In the genomic region with DNA sequence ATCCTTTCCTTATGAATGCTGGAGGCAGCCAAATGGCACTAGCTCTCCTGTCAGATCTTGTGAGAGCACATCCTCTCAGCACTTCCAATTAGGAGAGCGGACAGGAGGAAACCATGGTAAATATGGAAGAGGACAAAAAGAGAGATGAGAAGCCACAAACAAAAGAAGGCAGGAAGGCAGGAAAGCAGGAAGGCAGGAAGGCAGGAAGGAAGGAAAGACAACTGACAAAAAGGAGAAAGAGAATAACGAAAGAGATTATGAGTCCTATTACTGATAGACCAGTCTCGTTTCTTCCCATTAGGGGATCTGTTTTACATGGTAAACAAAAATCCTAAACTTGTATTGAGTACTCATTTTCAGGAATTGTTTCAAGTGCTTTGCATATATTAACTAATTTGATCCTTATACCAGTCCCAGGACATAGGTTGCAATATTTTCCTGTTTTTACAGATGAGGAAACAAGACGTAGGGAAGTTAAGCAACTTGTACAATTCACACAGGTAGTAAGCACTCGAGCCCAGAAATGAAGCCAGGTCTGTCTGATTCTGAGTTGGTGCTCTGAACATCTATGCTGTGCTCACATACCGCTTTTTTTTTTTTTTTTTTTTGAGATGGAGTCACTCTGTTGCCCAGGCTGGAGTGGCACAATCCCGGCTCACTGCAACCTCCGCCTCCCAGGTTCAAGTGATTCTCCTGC, we compare ENCODE assay signal across 17 cellular contexts. TPM values are rescaled to one million over a fixed set of nuclear protein-coding genes. Genes with fewer than 3 reads are reported as not detected.
DNase-seq lines count a peak whose midpoint lies in the region; ATAC-seq and TF ChIP-seq lines count a peak whose summit lies in the region.
"Had no signal": no experiment of that assay in that cellular context is flagged by ENCODE, and none has a peak within 500 bp of the region (broad histone marks: within the 10 kb centered on the region; RNA-seq: fewer than 3 reads in every experiment).

No MANE protein-coding gene starts in this region.

- no peaks in the 10 kb centered on the region for H3K27me3 Mint-ChIP-seq in CD4-positive, alpha-beta memory T cell
- no peaks in the 10 kb centered on the region for H3K27me3 Mint-ChIP-seq in activated T-helper 17 cell treated with anti-CD3 and anti-CD28 coated beads, Interleukin-2, amount 50 U/mL, for 72 hours

- no peaks in the 10 kb centered on the region for H3K36me3 ChIP-seq in CD4-positive, alpha-beta memory T cell (ENCODE audit: insufficient read depth, low read length)
- H3K36me3 ChIP-seq: sigmoid colon, stomach had no signal

- no peak for ATAC-seq in activated T-helper 17 cell treated with anti-CD3 and anti-CD28 coated beads, Interleukin-2, amount 50 U/mL, for 72 hours (replicated peaks)
- ATAC-seq: left colon had no signal

- no peaks in the 10 kb centered on the region for H3K9me3 Mint-ChIP-seq in CD4-positive, alpha-beta memory T cell
- H3K9me3 Mint-ChIP-seq in activated T-helper 17 cell treated with anti-CD3 and anti-CD28 coated beads, Interleukin-2, amount 50 U/mL, for 72 hours: peaks cover 8% of the 10 kb centered on the region

- H3K4me3 ChIP-seq in CD4-positive, alpha-beta memory T cell (ENCODE audit: low read length in 2 of 2): no peak overlapping the region
- peak overlapping the region; percentile 69 for H3K4me3 ChIP-seq in GM12875 (ENCODE audit: low read depth, low read length)
- H3K4me3 ChIP-seq in mononuclear cell (ENCODE audit: low read length): peak overlapping the region; percentile 19
- H3K4me3 ChIP-seq: sigmoid colon had no signal

- peak overlapping the region; percentile 29 to 95 (median 83) for H3K4me3 Mint-ChIP-seq in CD4-positive, alpha-beta memory T cell
- peak overlapping the region; percentile 96 for H3K4me3 Mint-ChIP-seq in activated T-helper 17 cell treated with anti-CD3 and anti-CD28 coated beads, Interleukin-2, amount 50 U/mL, for 72 hours

- no peak for TF ChIP-seq CTCF in GM12875 (IDR thresholded peaks at IDR 0.05; ENCODE audit: borderline replicate concordance, insufficient read depth, low read depth, low read length)

- no peak for DNase-seq in CD4-positive, alpha-beta memory T cell
- no peak for DNase-seq in ACHN
- no peak for DNase-seq in H4 (ENCODE audit: low spot score)
- DNase-seq in NCI-H1417 (lab: John Stamatoyannopoulos, UW): no peak
- DNase-seq in NCI-H1048 (lab: John Stamatoyannopoulos, UW): no peak
- DNase-seq: GOT3, head of caudate nucleus, left colon, NCI-H1436, NCI-H510A, sigmoid colon, stomach had no signal

- no peaks in the 10 kb centered on the region for H3K27me3 ChIP-seq in CD4-positive, alpha-beta memory T cell (ENCODE audit: insufficient read depth, low read length)
- no peaks in the 10 kb centered on the region for H3K27me3 ChIP-seq in mononuclear cell (ENCODE audit: insufficient read depth, low read length)
- H3K27me3 ChIP-seq: sigmoid colon, stomach had no signal

- peaks cover 46% of the 10 kb centered on the region for H3K4me1 ChIP-seq in CD4-positive, alpha-beta memory T cell (ENCODE audit: insufficient read depth, low read length)
- H3K4me1 ChIP-seq in mononuclear cell (ENCODE audit: insufficient read depth, low read length): peaks cover 65% of the 10 kb centered on the region
- H3K4me1 ChIP-seq: sigmoid colon, stomach had no signal

- CTCF ChIA-PET in CD4-positive, alpha-beta memory T cell (lab: Charles Lee; ENCODE audit: partially characterized antibody): interaction anchor here (0.7 to 3.3 kb wide), 5 partner anchors 24 to 70 kb away, joined by 3 to 21 read pairs (median 13); a partner anchor contains a TSS

- peaks cover 9% of the 10 kb centered on the region in 2 donors for H3K36me3 Mint-ChIP-seq in CD4-positive, alpha-beta memory T cell
- H3K36me3 Mint-ChIP-seq in activated T-helper 17 cell treated with anti-CD3 and anti-CD28 coated beads, Interleukin-2, amount 50 U/mL, for 72 hours (ENCODE audit: low read depth): peaks cover 82% of the 10 kb centered on the region

- peaks cover 47 to 70% (median 56%) of the 10 kb centered on the region in 4 donors for H3K4me1 Mint-ChIP-seq in CD4-positive, alpha-beta memory T cell
- peaks cover 30% of the 10 kb centered on the region for H3K4me1 Mint-ChIP-seq in activated T-helper 17 cell treated with anti-CD3 and anti-CD28 coated beads, Interleukin-2, amount 50 U/mL, for 72 hours

- H3K27ac ChIP-seq in CD4-positive, alpha-beta memory T cell (ENCODE audit: low read depth, low read length): peak overlapping the region; percentile 54
- H3K27ac ChIP-seq: C4-2B, sigmoid colon had no signal

- POLR2A ChIA-PET in CD4-positive, alpha-beta memory T cell (lab: Charles Lee; ENCODE audit: partially characterized antibody): interaction anchor here (1.0 to 7.0 kb wide), 7 partner anchors 8 to 92 kb away, joined by 3 to 165 read pairs (median 8); a partner anchor contains a TSS

- in situ Hi-C loops in ACHN (cut with HindIII; ENCODE audit: low pct_ligation_motif_present, low pct_unique_long_range_greater_than_20kb, low sequenced_read_pairs): no loop called here

- H3K9me3 ChIP-seq in CD4-positive, alpha-beta memory T cell (ENCODE audit: control insufficient read depth in 1 of 2, low read length in 2 of 2): no peaks in the 10 kb centered on the region
- no peaks in the 10 kb centered on the region for H3K9me3 ChIP-seq in mononuclear cell (ENCODE audit: low read depth, low read length)
- H3K9me3 ChIP-seq: sigmoid colon, stomach had no signal

- peak overlapping the region; percentile 76 to 96 (median 92) for H3K27ac Mint-ChIP-seq in CD4-positive, alpha-beta memory T cell
- peak overlapping the region; percentile 100 for H3K27ac Mint-ChIP-seq in activated T-helper 17 cell treated with anti-CD3 and anti-CD28 coated beads, Interleukin-2, amount 50 U/mL, for 72 hours

- intact Hi-C loops in CD4-positive, alpha-beta memory T cell (cut with micrococcal nuclease): loop anchor here (5.0 kb wide), 1 partner anchor 186 kb away; a partner anchor contains a TSS

RNA-seq across cellular contexts. Expression of a gene that starts 4.2 kb away (rescaled TPM):
- 10 to 100 TPM; 25.4 to 28.5 TPM for total RNA-seq in CD4-positive, alpha-beta memory T cell
- polyA plus RNA-seq in CD4-positive, alpha-beta memory T cell: 10 to 100 TPM; 26.5 to 28.0 TPM
- 10 to 100 TPM; 32.7 to 77.0 TPM for total RNA-seq in activated T-helper 17 cell treated with anti-CD3 and anti-CD28 coated beads, Interleukin-2, amount 50 U/mL, for 72 hours
- 511 TPM for total RNA-seq in mononuclear cell
- not detected in 2 replicates for total RNA-seq in H4 (2014; rRNA removed; shearing (Covaris generic))
- polyA plus RNA-seq: neural cell had no signal

Comparison
In these comparisons a context has a peak if more than half of its experiments do, and no peak if none do; other contexts are left out.
1. H3K4me3 ChIP-seq: peak in GM12875 (single experiment) and mononuclear cell (single experiment); none in CD4-positive, alpha-beta memory T cell (0 of 2).
2. RNA of a gene that starts 4.2 kb away (total RNA-seq): 511 TPM in mononuclear cell (single experiment), 32.7 to 77.0 TPM in activated T-helper 17 cell treated with anti-CD3 and anti-CD28 coated beads, Interleukin-2, amount 50 U/mL, for 72 hours and 25.4 to 28.5 TPM in CD4-positive, alpha-beta memory T cell; not detected in H4; every median in the first group is over 10 times any median in the second.